1 cellular context compared by ENCODE assay signal in genomic region chr2:20582600-20583221, GRCh38.
TF ChIP-seq lines count a peak whose summit lies in the region.

No MANE protein-coding gene starts in this region.

TF ChIP-seq in SK-N-SH treated with all-trans-retinoic acid at 6 μM for 48 hours, 23 proteins besides CTCF, POLR2A, EP300 and RAD21 (continued from another document):
- TF ChIP-seq PATZ1 (CRISPR knock-in tag; IDR thresholded peaks at IDR 0.05; ENCODE audit: borderline replicate concordance) (no peak), CREB5 (CRISPR knock-in tag; IDR thresholded peaks at IDR 0.05; ENCODE audit: low read depth) (no peak), ZNF70 (CRISPR knock-in tag; IDR thresholded peaks at IDR 0.05) (no peak), GLIS3 (CRISPR knock-in tag; IDR thresholded peaks at IDR 0.05) (no peak), PPARA (CRISPR knock-in tag; IDR thresholded peaks at IDR 0.05; ENCODE audit: borderline replicate concordance) (no peak), OSR1 (CRISPR knock-in tag; IDR thresholded peaks at IDR 0.05) (no peak), CSRNP3 (CRISPR knock-in tag; IDR thresholded peaks at IDR 0.05) (no peak), TCF4 (CRISPR knock-in tag; IDR thresholded peaks at IDR 0.05; ENCODE audit: borderline replicate concordance) (no peak)
